Comparison of ENCODE assay signal across 22 cellular contexts in genomic region chr5:133534566-133534965, GRCh38.
"Had no signal": no experiment of that assay in that cellular context is flagged by ENCODE, and none has a peak within 500 bp of the region (broad histone marks: within the 10 kb centered on the region; RNA-seq: fewer than 3 reads in every experiment).

No MANE protein-coding gene starts in this region.

- H3K36me3 Mint-ChIP-seq: IgD-negative memory B cell had no signal

- H3K9me3 Mint-ChIP-seq: IgD-negative memory B cell had no signal

- H3K4me3 Mint-ChIP-seq: IgD-negative memory B cell had no signal

- H3K4me1 Mint-ChIP-seq: IgD-negative memory B cell had no signal

- DNase-seq: Kasumi-1, MM.1S, NCI-H1092 treated with DMSO at 0.1 percent for 48 hours, NCI-H1436, NCI-H187, NCI-H2029, NCI-H2081 treated with DMSO at 0.1 percent for 48 hours, NCI-H2171 treated with DMSO at 0.1 percent for 48 hours, NCI-H345, NCI-H446 treated with DMSO at 0.1 percent for 48 hours, NCI-H526, Right ventricle myocardium superior, RPMI8226, SIG-M5, SK-N-SH, SW 1271 had no signal

- H3K4me3 ChIP-seq: K562 had no signal

- FAIRE-seq: HTR-8/SVneo, K562, RCC 7860 had no signal

- H3K27ac Mint-ChIP-seq: IgD-negative memory B cell had no signal

- H3K27ac ChIP-seq: HL-60, KMS-11 had no signal

- H3K9me3 ChIP-seq: SK-N-SH had no signal
